Comparison of ENCODE assay signal across 29 cellular contexts in genomic region chr3:64917914-64918313, GRCh38.
"Had no signal": no experiment of that assay in that cellular context is flagged by ENCODE, and none has a peak within 500 bp of the region (broad histone marks: within the 10 kb centered on the region; RNA-seq: fewer than 3 reads in every experiment).

No MANE protein-coding gene starts in this region.

- H3K4me1 ChIP-seq: body of pancreas, breast epithelium, SJSA1 had no signal

- H3K4me3 ChIP-seq: body of pancreas, breast epithelium, MG63, SJSA1 had no signal

- ATAC-seq: activated CD4-positive, alpha-beta T cell treated with anti-CD3 and anti-CD28 coated beads for 36 hours; activated CD8-positive, alpha-beta T cell treated with anti-CD3 and anti-CD28 coated beads, Interleukin-2, amount 10 ng/mL, durations not matched to agents 7 days and 5 days; body of pancreas; Panc1 had no signal

- H3K9ac ChIP-seq: SK-N-SH had no signal

- H3K27me3 ChIP-seq: body of pancreas, breast epithelium, MG63, SJSA1 had no signal

- H3K36me3 ChIP-seq: breast epithelium, MG63, SJSA1 had no signal

- H3K27ac ChIP-seq: body of pancreas, breast epithelium, SJSA1 had no signal

- H3K9me3 ChIP-seq: body of pancreas, breast epithelium, MG63, SJSA1, SK-N-SH had no signal

- DNase-seq: activated CD4-positive, alpha-beta T cell treated with anti-CD3 and anti-CD28 coated beads for 36 hours; activated CD4-positive, alpha-beta T cell treated with anti-CD3 and anti-CD28 coated beads, Interleukin-2, amount 10 ng/mL, durations not matched to agents 7 days and 5 days; activated CD4-positive, alpha-beta T cell treated with anti-CD3 and anti-CD28 coated beads, Interleukin-2, amount 50 U/mL, for 48 hours; activated CD8-positive, alpha-beta T cell treated with anti-CD3 and anti-CD28 coated beads, Interleukin-2, amount 10 ng/mL, durations not matched to agents 7 days and 5 days; activated gamma-delta T cell; activated naive CD4-positive, alpha-beta T cell treated with Interleukin-2 at 50 U/mL for 16 hours; activated naive CD8-positive, alpha-beta T cell treated with anti-CD3 and anti-CD28 coated beads, Interleukin-2, amount 10 ng/mL, durations not matched to agents 7 days and 5 days; activated T-cell treated with anti-CD3 and anti-CD28 coated beads, Interleukin-2, amount 50 U/mL, for 24 hours; amygdala; body of pancreas; caudate nucleus; Kasumi-1; KG1; MG63; NCI-H1048; NCI-H1105 treated with DMSO at 0.1 percent for 48 hours; NCI-H1436; NCI-H1694; NCI-H1930; NCI-H2081 treated with DMSO at 0.1 percent for 48 hours; NCI-H226; NCI-H446 treated with DMSO at 0.1 percent for 48 hours; NCI-H524; NCI-H69; SHP77 treated with DMSO at 0.1 percent for 48 hours; SK-N-SH had no signal
